1 cellular context compared by ENCODE assay signal in genomic region chr19:54029930-54030490, GRCh38.
TF ChIP-seq lines count a peak whose summit lies in the region.

No MANE protein-coding gene starts in this region.

TF ChIP-seq in H1, 55 proteins besides CTCF, POLR2A, EP300 and RAD21:
- TF ChIP-seq SP1 (IDR thresholded peaks at IDR 0.05; ENCODE audit: low read depth, low read length): 0 out of 2 replicates have a peak, but pooled peaks have one; percentile 71
- no peak for TF ChIP-seq EZH2 (IDR thresholded peaks at IDR 0.05; ENCODE audit: low read depth, low read length, severe bottlenecking)
